8 cellular contexts compared by ENCODE assay signal in genomic region chr16:72066747-72067146, GRCh38. TPM values are rescaled to one million over a fixed set of nuclear protein-coding genes. Genes with fewer than 3 reads are reported as not detected.
DNase-seq lines count a peak whose midpoint lies in the region; TF ChIP-seq lines count a peak whose summit lies in the region.

No MANE protein-coding gene starts in this region.

- 9 to 19% methylated on average over 1 of the region's 1 CpG for WGBS in tibial nerve, 2 donors

- TF ChIP-seq POLR2A in NB4 (IDR thresholded peaks at IDR 0.05; ENCODE audit: extremely low read depth, insufficient read length), result no peak
- TF ChIP-seq POLR2A in tibial nerve (IDR thresholded peaks at IDR 0.05), result no peak

- H3K4me3 ChIP-seq in NB4 (ENCODE audit: low read depth, low read length) (no peak overlapping the region), astrocyte of the spinal cord (ENCODE audit: low read depth, low read length) (no peak overlapping the region), tibial nerve (no peak overlapping the region)

- peaks cover 0 to 27% (median 5%) of the 10 kb centered on the region in 4 donors for H3K4me1 ChIP-seq in tibial nerve

- peak overlapping the region in 1 of 4 donors; percentile 8 for H3K27ac ChIP-seq in tibial nerve

- H3K9me3 ChIP-seq in tibial nerve, result no peaks in the 10 kb centered on the region

- H3K36me3 ChIP-seq in tibial nerve, result no peaks in the 10 kb centered on the region

- no peaks in the 10 kb centered on the region for H3K27me3 ChIP-seq in tibial nerve

- TF ChIP-seq EP300 in tibial nerve (IDR thresholded peaks at IDR 0.05), result no peak

- in situ Hi-C loops in astrocyte of the spinal cord (cut with HindIII; ENCODE audit: low sequenced_read_pairs), result no loop called here

- DNase-seq in AG09319 (ENCODE audit: extremely low read depth, low read depth), result no peak
- peak; percentile 66 for DNase-seq in NB4 (ENCODE audit: low read depth)
- peak; percentile 43 for DNase-seq in astrocyte of the spinal cord (ENCODE audit: low read depth, low spot score)
- DNase-seq in iPS-NIHi7 (ENCODE audit: extremely low spot score), result peak; percentile 65
- DNase-seq in tibial nerve (ENCODE audit: low spot score in 2 of 2), result no peak
- no peak for DNase-seq in NCI-H226
- no peak for DNase-seq in activated CD4-positive, alpha-beta T cell treated with anti-CD3 and anti-CD28 coated beads, Interleukin-2, amount 50 U/mL, for 1 hour

- TF ChIP-seq CTCF in AG09319 (IDR thresholded peaks at IDR 0.05; ENCODE audit: low read depth, low read length), result peak; percentile 63
- TF ChIP-seq CTCF in GM12873 (IDR thresholded peaks at IDR 0.05; ENCODE audit: insufficient read depth, low read depth, low read length, missing control alignments), result peak; percentile 71
- TF ChIP-seq CTCF in NB4 (IDR thresholded peaks at IDR 0.05; ENCODE audit: low read depth, low read length), result peak; percentile 62
- peak; percentile 65 for TF ChIP-seq CTCF in astrocyte of the spinal cord (IDR thresholded peaks at IDR 0.05; ENCODE audit: low read depth, low read length)
- peak; percentile 52 to 64 (median 54) for TF ChIP-seq CTCF in tibial nerve (IDR thresholded peaks at IDR 0.05)

RNA-seq across cellular contexts. Expression of gene HPR, which starts 3.7 kb away (rescaled TPM):
- 1 to 10 TPM; 1.2 to 6.3 (median 5.1) TPM for total RNA-seq in tibial nerve

RNA-seq across cellular contexts. Expression of gene HP, which starts 12.4 kb away (rescaled TPM):
- total RNA-seq in tibial nerve, result 10 to 100 TPM in 3 of 4 donors, 1 to 10 TPM in 1; 1.5 to 32.4 (median 27.5) TPM

RNA-seq across cellular contexts. Expression of gene TXNL4B, which starts 26.7 kb away (rescaled TPM):
- 10 to 100 TPM; 13.1 to 20.5 (median 15.5) TPM for total RNA-seq in tibial nerve

RNA-seq across cellular contexts. Expression of gene DHX38, which starts 26.9 kb away (rescaled TPM):
- total RNA-seq in tibial nerve, result 100 to 1,000 TPM in 1 of 4 donors, 10 to 100 TPM in 3; 74.1 to 111 (median 81.0) TPM

RNA-seq across cellular contexts. Expression of gene DHODH, which starts 58.2 kb away (rescaled TPM):
- total RNA-seq in tibial nerve, result 10 to 100 TPM in 1 of 4 donors, 1 to 10 TPM in 3; 8.2 to 12.0 (median 9.3) TPM

Comparison
In these comparisons a context has a peak if more than half of its experiments do, and no peak if none do; other contexts are left out.
1. DNase-seq: peak in NB4 (single experiment), astrocyte of the spinal cord (single experiment) and iPS-NIHi7 (single experiment); none in AG09319 (single experiment), tibial nerve (0 of 2), NCI-H226 (single experiment) and activated CD4-positive, alpha-beta T cell treated with anti-CD3 and anti-CD28 coated beads, Interleukin-2, amount 50 U/mL, for 1 hour (single experiment).
2. Peak in every context shown above with its lines, with median percentiles within 50 percentile points of each other: CTCF ChIP-seq.